ENCODE assay signal across 18 cellular contexts in genomic region chr11:119305556-119306372, GRCh38. TPM values are rescaled to one million over a fixed set of nuclear protein-coding genes. Genes with fewer than 3 reads are reported as not detected.
A peak's percentile ranks its signal among the peaks of the same experiment; 100 is the strongest.
DNase-seq lines count a peak whose midpoint lies in the region; ATAC-seq and TF ChIP-seq lines count a peak whose summit lies in the region.
"Had no signal": no experiment of that assay in that cellular context is flagged by ENCODE, and none has a peak within 500 bp of the region (broad histone marks: within the 10 kb centered on the region; RNA-seq: fewer than 3 reads in every experiment).

No MANE protein-coding gene starts in this region.

- peaks cover 10% of the 10 kb centered on the region for H4K20me1 ChIP-seq in neural progenitor cell (ENCODE audit: low read depth)

- H3K4me1 Mint-ChIP-seq in activated CD4-positive, alpha-beta T cell treated with anti-CD3 and anti-CD28 coated beads, Interleukin-2, amount 10 ng/mL, durations not matched to agents 7 days and 5 days = peaks cover 33% of the 10 kb centered on the region
- H3K4me1 Mint-ChIP-seq in T-helper 17 cell (peaks cover 20% of the 10 kb centered on the region), neural progenitor cell (peaks cover 14% of the 10 kb centered on the region)
- H3K4me1 Mint-ChIP-seq: stimulated activated memory B cell treated with anti-CD40 and anti-IgM and Interleukin-4, amounts not matched to agents 10 μg/mL and 1 μg/mL and 100 μg/mL, for 72 hours had no signal

- H3K36me3 ChIP-seq in esophagus muscularis mucosa = peaks cover 16 to 78% (median 58%) of the 10 kb centered on the region in 4 donors
- H3K36me3 ChIP-seq in stomach smooth muscle (ENCODE audit: control insufficient read depth in 2 of 2, insufficient read depth in 2 of 2, low read length in 2 of 2) = peaks cover 39 to 40% of the 10 kb centered on the region in 2 donors
- H3K36me3 ChIP-seq in neural progenitor cell = no peaks in the 10 kb centered on the region

- no peak overlapping the region for H3K4me3 Mint-ChIP-seq in activated CD4-positive, alpha-beta T cell treated with anti-CD3 and anti-CD28 coated beads, Interleukin-2, amount 10 ng/mL, durations not matched to agents 7 days and 5 days
- H3K4me3 Mint-ChIP-seq in T-helper 17 cell (no peak overlapping the region), neural progenitor cell (no peak overlapping the region)
- H3K4me3 Mint-ChIP-seq: dendritic cell treated with granulocyte-macrophage colony-stimulating factor and Interleukin-4, amounts not matched to agents 40 ng/mL and 50 ng/mL, for 4 days; stimulated activated memory B cell treated with anti-CD40 and anti-IgM and Interleukin-4, amounts not matched to agents 10 μg/mL and 1 μg/mL and 100 μg/mL, for 72 hours had no signal

- H3F3A ChIP-seq in neural progenitor cell (ENCODE audit: low read depth) = peaks cover 14% of the 10 kb centered on the region

- H3K4me2 ChIP-seq in neural progenitor cell = no peak overlapping the region
- H3K4me2 ChIP-seq: A549 had no signal

- POLR2A ChIA-PET in activated CD4-positive, alpha-beta T cell treated with anti-CD3 and anti-CD28 coated beads, Interleukin-2, amount 10 ng/mL, durations not matched to agents 7 days and 5 days (lab: Charles Lee) = no interaction called here

- H3K4me1 ChIP-seq in esophagus muscularis mucosa (peaks cover 5 to 75% (median 65%) of the 10 kb centered on the region in 4 donors), stomach smooth muscle (ENCODE audit: control insufficient read depth, insufficient read depth, low read length) (peaks cover 39% of the 10 kb centered on the region), neural progenitor cell (peaks cover 11% of the 10 kb centered on the region)
- H3K4me1 ChIP-seq: A549, parathyroid adenoma, Peyer's patch had no signal

- H3K27me3 ChIP-seq in esophagus muscularis mucosa (no peaks in the 10 kb centered on the region), stomach smooth muscle (ENCODE audit: control insufficient read depth in 1 of 2, insufficient read depth in 2 of 2, low read length in 2 of 2) (no peaks in the 10 kb centered on the region), neural progenitor cell (no peaks in the 10 kb centered on the region)
- H3K27me3 ChIP-seq: Peyer's patch had no signal

- DNase-seq in activated CD4-positive, alpha-beta T cell treated with anti-CD3 and anti-CD28 coated beads, Interleukin-2, amount 10 ng/mL, durations not matched to agents 7 days and 5 days = no peak
- no peak for DNase-seq in activated CD4-positive, alpha-beta T cell treated with anti-CD3 and anti-CD28 coated beads, Interleukin-2, amount 50 U/mL, for 1 hour
- DNase-seq in T-helper 17 cell = no peak
- no peak for DNase-seq in esophagus muscularis mucosa (ENCODE audit: extremely low spot score)
- DNase-seq in GM03348 (ENCODE audit: low spot score) = no peak
- DNase-seq in neural progenitor cell (ENCODE audit: low spot score) = no peak
- DNase-seq: DMS153; left colon; NCI-H446 treated with DMSO at 0.1 percent for 48 hours; Peyer's patch; stimulated activated CD4-positive, alpha-beta T cell treated with anti-CD3 and anti-CD28 coated beads, Interleukin-2, amount 100 ng/mL, for 24 hours had no signal

- H3K79me2 ChIP-seq in neural progenitor cell (ENCODE audit: low read depth) = no peaks in the 10 kb centered on the region
- H3K79me2 ChIP-seq: parathyroid adenoma had no signal

- no peak for TF ChIP-seq CTCF in esophagus muscularis mucosa (IDR thresholded peaks at IDR 0.05)
- TF ChIP-seq CTCF in neural progenitor cell (IDR thresholded peaks at IDR 0.05) = no peak

- WGBS in esophagus muscularis mucosa = 77% methylated on average over 7 of the region's 7 CpGs

- TF ChIP-seq POLR2A in esophagus muscularis mucosa (IDR thresholded peaks at IDR 0.05; ENCODE audit: low read depth) = no peak

- H3K27ac Mint-ChIP-seq in activated CD4-positive, alpha-beta T cell treated with anti-CD3 and anti-CD28 coated beads, Interleukin-2, amount 10 ng/mL, durations not matched to agents 7 days and 5 days = peak overlapping the region; percentile 81
- peak overlapping the region; percentile 71 for H3K27ac Mint-ChIP-seq in T-helper 17 cell
- no peak overlapping the region for H3K27ac Mint-ChIP-seq in neural progenitor cell
- H3K27ac Mint-ChIP-seq: dendritic cell treated with granulocyte-macrophage colony-stimulating factor and Interleukin-4, amounts not matched to agents 40 ng/mL and 50 ng/mL, for 4 days; stimulated activated memory B cell treated with anti-CD40 and anti-IgM and Interleukin-4, amounts not matched to agents 10 μg/mL and 1 μg/mL and 100 μg/mL, for 72 hours had no signal

- H3K9ac ChIP-seq in stomach smooth muscle (ENCODE audit: low read length in 2 of 2) = peak overlapping the region in 1 of 2 donors; percentile 5
- H3K9ac ChIP-seq in neural progenitor cell = no peak overlapping the region
- H3K9ac ChIP-seq: parathyroid adenoma had no signal

- H3K4me3 ChIP-seq in esophagus muscularis mucosa = no peak overlapping the region
- no peak overlapping the region for H3K4me3 ChIP-seq in stomach smooth muscle (ENCODE audit: low read length in 2 of 2)
- H3K4me3 ChIP-seq in neural progenitor cell = no peak overlapping the region
- H3K4me3 ChIP-seq: A549, Peyer's patch had no signal

- H3K27ac ChIP-seq in esophagus muscularis mucosa (replicated peaks in 1 of 4) = peak overlapping the region; percentile 98 to 99 (median 98)
- H3K27ac ChIP-seq in stomach smooth muscle (ENCODE audit: low read length) = peak overlapping the region; percentile 73
- no peak overlapping the region for H3K27ac ChIP-seq in neural progenitor cell
- H3K27ac ChIP-seq: A549, parathyroid adenoma had no signal

- no peak for TF ChIP-seq EP300 in esophagus muscularis mucosa (IDR thresholded peaks at IDR 0.05)

- H3K27me3 Mint-ChIP-seq in activated CD4-positive, alpha-beta T cell treated with anti-CD3 and anti-CD28 coated beads, Interleukin-2, amount 10 ng/mL, durations not matched to agents 7 days and 5 days = no peaks in the 10 kb centered on the region
- H3K27me3 Mint-ChIP-seq in T-helper 17 cell (no peaks in the 10 kb centered on the region), neural progenitor cell (ENCODE audit: insufficient read depth, low read depth) (no peaks in the 10 kb centered on the region)
- H3K27me3 Mint-ChIP-seq: dendritic cell treated with granulocyte-macrophage colony-stimulating factor and Interleukin-4, amounts not matched to agents 40 ng/mL and 50 ng/mL, for 4 days; stimulated activated memory B cell treated with anti-CD40 and anti-IgM and Interleukin-4, amounts not matched to agents 10 μg/mL and 1 μg/mL and 100 μg/mL, for 72 hours had no signal

- H2AFZ ChIP-seq in neural progenitor cell (replicated peaks) = no peak overlapping the region
- H2AFZ ChIP-seq: parathyroid adenoma had no signal

- H3K9me3 Mint-ChIP-seq in activated CD4-positive, alpha-beta T cell treated with anti-CD3 and anti-CD28 coated beads, Interleukin-2, amount 10 ng/mL, durations not matched to agents 7 days and 5 days = no peaks in the 10 kb centered on the region
- H3K9me3 Mint-ChIP-seq in neural progenitor cell = no peaks in the 10 kb centered on the region
- H3K9me3 Mint-ChIP-seq: dendritic cell treated with granulocyte-macrophage colony-stimulating factor and Interleukin-4, amounts not matched to agents 40 ng/mL and 50 ng/mL, for 4 days; stimulated activated memory B cell treated with anti-CD40 and anti-IgM and Interleukin-4, amounts not matched to agents 10 μg/mL and 1 μg/mL and 100 μg/mL, for 72 hours had no signal

- CTCF ChIA-PET in activated CD4-positive, alpha-beta T cell treated with anti-CD3 and anti-CD28 coated beads, Interleukin-2, amount 10 ng/mL, durations not matched to agents 7 days and 5 days (lab: Charles Lee) = interaction anchor here (1.9 to 8.9 kb wide), 2 partner anchors 10 to 15 kb away, joined by 5 to 80 read pairs; no protein-coding TSS in a partner anchor

- ATAC-seq in T-helper 17 cell = no peak
- no peak for ATAC-seq in GM21367 (IDR thresholded peaks at IDR 0.05; ENCODE audit: unreplicated experiment)
- ATAC-seq: A549; left colon; stimulated activated memory B cell treated with anti-CD40 and anti-IgM and Interleukin-4, amounts not matched to agents 10 μg/mL and 1 μg/mL and 100 μg/mL, for 72 hours had no signal

- intact Hi-C loops in esophagus muscularis mucosa (cut with DNase I) = no loop called here

- peaks cover 34% of the 10 kb centered on the region for H3K36me3 Mint-ChIP-seq in activated CD4-positive, alpha-beta T cell treated with anti-CD3 and anti-CD28 coated beads, Interleukin-2, amount 10 ng/mL, durations not matched to agents 7 days and 5 days (ENCODE audit: low read depth)
- peaks cover 4% of the 10 kb centered on the region for H3K36me3 Mint-ChIP-seq in T-helper 17 cell (ENCODE audit: low read depth)
- peaks cover 24% of the 10 kb centered on the region for H3K36me3 Mint-ChIP-seq in neural progenitor cell

- H3K9me3 ChIP-seq in T-helper 17 cell (ENCODE audit: control insufficient read depth, low read length, poor library complexity, severe bottlenecking) (no peaks in the 10 kb centered on the region), esophagus muscularis mucosa (no peaks in the 10 kb centered on the region), stomach smooth muscle (ENCODE audit: control insufficient read depth in 2 of 2, low read length in 2 of 2) (no peaks in the 10 kb centered on the region), neural progenitor cell (ENCODE audit: low read depth) (no peaks in the 10 kb centered on the region)
- H3K9me3 ChIP-seq: A549, Peyer's patch had no signal

RNA-seq across cellular contexts. Expression of gene MCAM, which starts 11.2 kb away (rescaled TPM):
- total RNA-seq in activated CD4-positive, alpha-beta T cell treated with anti-CD3 and anti-CD28 coated beads, Interleukin-2, amount 10 ng/mL, durations not matched to agents 7 days and 5 days = 1 to 10 TPM; 1.0 to 1.4 TPM
- total RNA-seq in T-helper 17 cell = 10 to 100 TPM; 25.6 to 54.0 TPM
- 1,000 to 10,000 TPM in 1 of 4 donors, 100 to 1,000 TPM in 3; 607 to 1,312 (median 805) TPM for total RNA-seq in esophagus muscularis mucosa
- 23.3 and 28.2 TPM in 2 replicates for total RNA-seq in neural progenitor cell (ENCODE audit: low replicate concordance)

RNA-seq across cellular contexts. Expression of gene RNF26, which starts 28.6 kb away (rescaled TPM):
- 10 to 100 TPM; 38.3 to 38.8 TPM for total RNA-seq in activated CD4-positive, alpha-beta T cell treated with anti-CD3 and anti-CD28 coated beads, Interleukin-2, amount 10 ng/mL, durations not matched to agents 7 days and 5 days
- total RNA-seq in T-helper 17 cell = 10 to 100 TPM; 15.3 to 19.0 TPM
- total RNA-seq in esophagus muscularis mucosa = 10 to 100 TPM; 14.2 to 33.2 (median 20.9) TPM
- 17.1 and 48.2 TPM in 2 replicates for total RNA-seq in neural progenitor cell (ENCODE audit: low replicate concordance)

RNA-seq across cellular contexts. Expression of gene C1QTNF5, which starts 34.9 kb away (rescaled TPM):
- total RNA-seq in activated CD4-positive, alpha-beta T cell treated with anti-CD3 and anti-CD28 coated beads, Interleukin-2, amount 10 ng/mL, durations not matched to agents 7 days and 5 days = not detected
- total RNA-seq in T-helper 17 cell = not detected
- 10 to 100 TPM; 23.7 to 74.3 (median 51.6) TPM for total RNA-seq in esophagus muscularis mucosa
- 0.90 and 3.4 TPM in 2 replicates for total RNA-seq in neural progenitor cell (ENCODE audit: low replicate concordance)

RNA-seq across cellular contexts. Expression of gene MFRP, which starts 40.7 kb away (rescaled TPM):
- not detected for total RNA-seq in activated CD4-positive, alpha-beta T cell treated with anti-CD3 and anti-CD28 coated beads, Interleukin-2, amount 10 ng/mL, durations not matched to agents 7 days and 5 days
- total RNA-seq in T-helper 17 cell = not detected
- total RNA-seq in esophagus muscularis mucosa = under 1 TPM in 1 of 4 donors, not detected in 3; 0.11 TPM
- total RNA-seq in neural progenitor cell (ENCODE audit: low replicate concordance) = not detected in 2 replicates
- total RNA-seq: HT1080, left colon, Peyer's patch had no signal

Comparison
In these comparisons a context has a peak if more than half of its experiments do, and no peak if none do; other contexts are left out.
1. RNA of gene MCAM, which starts 11.2 kb away (total RNA-seq): 607 to 1,312 TPM in esophagus muscularis mucosa; 25.6 to 54.0 TPM in T-helper 17 cell, 23.3 to 28.2 TPM in neural progenitor cell and 1.0 to 1.4 TPM in activated CD4-positive, alpha-beta T cell treated with anti-CD3 and anti-CD28 coated beads, Interleukin-2, amount 10 ng/mL, durations not matched to agents 7 days and 5 days; every median in the first group is over 10 times any median in the second.